In the genomic region with DNA sequence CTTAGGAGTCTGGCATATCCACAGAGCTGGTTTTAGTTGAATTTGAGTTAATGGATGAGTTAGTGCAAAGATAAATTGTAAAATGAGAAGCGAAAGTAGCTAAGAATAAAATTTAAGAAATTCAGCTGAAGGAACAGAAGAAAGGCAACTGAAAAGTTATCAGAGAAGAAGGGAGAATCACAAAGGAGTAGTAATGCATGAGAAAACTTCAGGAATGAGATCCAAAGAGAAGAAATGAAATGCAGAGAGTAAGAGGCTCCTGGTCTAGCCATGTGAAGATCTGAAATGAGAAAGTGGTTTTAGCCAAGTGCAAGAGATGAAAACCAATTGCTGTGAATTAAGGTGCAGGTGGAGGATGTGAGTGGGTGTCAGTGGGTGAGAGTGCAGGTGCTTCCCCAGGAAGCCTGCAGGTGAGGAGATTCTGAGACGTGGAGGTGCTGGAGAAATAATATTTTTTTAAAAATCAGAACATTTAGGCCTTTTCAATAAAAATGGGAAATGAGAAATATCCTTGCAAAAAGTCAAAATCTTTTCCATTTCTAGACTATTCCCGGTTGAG, we compare ENCODE assay signal across 11 cellular contexts. TPM values are rescaled to one million over a fixed set of nuclear protein-coding genes. Genes with fewer than 3 reads are reported as not detected.
DNase-seq lines count a peak whose midpoint lies in the region; ATAC-seq and TF ChIP-seq lines count a peak whose summit lies in the region.
"Had no signal": no experiment of that assay in that cellular context is flagged by ENCODE, and none has a peak within 500 bp of the region (broad histone marks: within the 10 kb centered on the region; RNA-seq: fewer than 3 reads in every experiment).

No MANE protein-coding gene starts in this region.

- H3K27me3 ChIP-seq in cardiac muscle cell (no peaks in the 10 kb centered on the region), neuronal stem cell (ENCODE audit: control insufficient read depth in 3 of 3, insufficient read depth in 3 of 3, low read depth in 1 of 3, low read length in 3 of 3) (no peaks in the 10 kb centered on the region), ascending aorta (no peaks in the 10 kb centered on the region)
- H3K27me3 ChIP-seq: upper lobe of right lung had no signal

- H3K14ac ChIP-seq in neuronal stem cell (ENCODE audit: low read length) = no peak overlapping the region

- H3K18ac ChIP-seq in neuronal stem cell (ENCODE audit: low read length) = no peak overlapping the region

- no peaks in the 10 kb centered on the region for H3K79me1 ChIP-seq in neuronal stem cell (ENCODE audit: low read depth, low read length)

- H3K9me3 ChIP-seq in cardiac muscle cell (ENCODE audit: low read depth) = no peaks in the 10 kb centered on the region
- H3K9me3 ChIP-seq in neuronal stem cell (replicated peaks in 1 of 2; ENCODE audit: control insufficient read depth in 2 of 2, insufficient read depth in 1 of 2, low read depth in 1 of 2, low read length in 2 of 2) = peaks cover 0 to 2% of the 10 kb centered on the region in 2 donors
- H3K9me3 ChIP-seq in ascending aorta = no peaks in the 10 kb centered on the region
- H3K9me3 ChIP-seq: upper lobe of right lung had no signal

- H2BK120ac ChIP-seq in neuronal stem cell (ENCODE audit: low read depth, low read length) = no peak overlapping the region

- H2AFZ ChIP-seq in neuronal stem cell (ENCODE audit: low read length) = no peak overlapping the region

- DNase-seq in cardiac muscle cell (ENCODE audit: low read depth in 1 of 2, low spot score in 1 of 2) (no peak), left cardiac atrium (no peak), neuronal stem cell (ENCODE audit: low spot score) (no peak), ascending aorta (ENCODE audit: low spot score in 2 of 2) (no peak)
- no peak for DNase-seq in T-helper 2 cell treated with Interferon-gamma antibody and Interleukin-4, amounts not matched to agents 5 μg/mL and 100 μg/mL, for 36 hours (ENCODE audit: low spot score)
- DNase-seq: GF-D8, NCI-H510A treated with DMSO at 0.1 percent for 48 hours, upper lobe of right lung had no signal

- no peak overlapping the region for H3K4me2 ChIP-seq in neuronal stem cell (ENCODE audit: insufficient read depth, low read length, poor library complexity, severe bottlenecking)

- peaks cover 1% of the 10 kb centered on the region for H3K27me3 Mint-ChIP-seq in IgD-negative memory B cell
- no peaks in the 10 kb centered on the region for H3K27me3 Mint-ChIP-seq in stimulated activated memory B cell treated with anti-CD40 and anti-IgM and Interleukin-4, amounts not matched to agents 10 μg/mL and 1 μg/mL and 100 μg/mL, for 72 hours
- peaks cover 4% of the 10 kb centered on the region for H3K27me3 Mint-ChIP-seq in T-helper 2 cell treated with Interferon-gamma antibody and Interleukin-4, amounts not matched to agents 5 μg/mL and 100 μg/mL, for 36 hours (ENCODE audit: low read depth)

- intact Hi-C loops in left cardiac atrium (cut with DNase I) = no loop called here
- intact Hi-C loops in ascending aorta (cut with DNase I) = no loop called here

- H3K4me3 Mint-ChIP-seq in IgD-negative memory B cell = peak overlapping the region; percentile 53 to 89 (median 72)
- peak overlapping the region; percentile 47 for H3K4me3 Mint-ChIP-seq in stimulated activated memory B cell treated with anti-CD40 and anti-IgM and Interleukin-4, amounts not matched to agents 10 μg/mL and 1 μg/mL and 100 μg/mL, for 72 hours
- H3K4me3 Mint-ChIP-seq in T-helper 2 cell treated with Interferon-gamma antibody and Interleukin-4, amounts not matched to agents 5 μg/mL and 100 μg/mL, for 36 hours = no peak overlapping the region

- no peak overlapping the region for H3K23ac ChIP-seq in neuronal stem cell (ENCODE audit: low read depth, low read length, poor library complexity)

- H2AK5ac ChIP-seq in neuronal stem cell (ENCODE audit: low read depth, low read length) = no peak overlapping the region

- no peak overlapping the region for H3K4ac ChIP-seq in neuronal stem cell (ENCODE audit: low read length)

- H3K4me1 ChIP-seq in cardiac muscle cell (ENCODE audit: low read depth) = peaks cover 67% of the 10 kb centered on the region
- H3K4me1 ChIP-seq in neuronal stem cell (ENCODE audit: control insufficient read depth in 2 of 2, insufficient read depth in 1 of 2, low read depth in 1 of 2, low read length in 2 of 2) = peaks cover 0 to 3% of the 10 kb centered on the region in 2 donors
- no peaks in the 10 kb centered on the region for H3K4me1 ChIP-seq in ascending aorta
- H3K4me1 ChIP-seq: upper lobe of right lung had no signal

- no peak overlapping the region for H4K91ac ChIP-seq in neuronal stem cell (ENCODE audit: low read depth, low read length, poor library complexity)

- H3K9ac ChIP-seq in neuronal stem cell (ENCODE audit: low read depth, low read length, poor library complexity) = no peak overlapping the region

- H3K4me1 Mint-ChIP-seq in IgD-negative memory B cell = peaks cover 42 to 59% (median 52%) of the 10 kb centered on the region in 3 donors
- peaks cover 70% of the 10 kb centered on the region for H3K4me1 Mint-ChIP-seq in stimulated activated memory B cell treated with anti-CD40 and anti-IgM and Interleukin-4, amounts not matched to agents 10 μg/mL and 1 μg/mL and 100 μg/mL, for 72 hours
- peaks cover 9% of the 10 kb centered on the region for H3K4me1 Mint-ChIP-seq in T-helper 2 cell treated with Interferon-gamma antibody and Interleukin-4, amounts not matched to agents 5 μg/mL and 100 μg/mL, for 36 hours (ENCODE audit: low read depth)

- no peak overlapping the region for H2BK12ac ChIP-seq in neuronal stem cell (ENCODE audit: low read length)

- H2BK15ac ChIP-seq in neuronal stem cell (ENCODE audit: low read length) = no peak overlapping the region

- H2BK5ac ChIP-seq in neuronal stem cell (ENCODE audit: low read length) = no peak overlapping the region

- H3K36me3 Mint-ChIP-seq in IgD-negative memory B cell = peaks cover 2% of the 10 kb centered on the region
- peaks cover 21% of the 10 kb centered on the region for H3K36me3 Mint-ChIP-seq in stimulated activated memory B cell treated with anti-CD40 and anti-IgM and Interleukin-4, amounts not matched to agents 10 μg/mL and 1 μg/mL and 100 μg/mL, for 72 hours
- H3K36me3 Mint-ChIP-seq in T-helper 2 cell treated with Interferon-gamma antibody and Interleukin-4, amounts not matched to agents 5 μg/mL and 100 μg/mL, for 36 hours (ENCODE audit: low read depth) = peaks cover 2% of the 10 kb centered on the region

- ATAC-seq in left cardiac atrium = no peak
- ATAC-seq in GM21717 (IDR thresholded peaks at IDR 0.05; ENCODE audit: unreplicated experiment) = peak; percentile 43
- peak; percentile 75 for ATAC-seq in stimulated activated memory B cell treated with anti-CD40 and anti-IgM and Interleukin-4, amounts not matched to agents 10 μg/mL and 1 μg/mL and 100 μg/mL, for 72 hours
- ATAC-seq: upper lobe of right lung had no signal

- H3K4me3 ChIP-seq in cardiac muscle cell (no peak overlapping the region), neuronal stem cell (ENCODE audit: low read length in 2 of 2) (no peak overlapping the region), ascending aorta (no peak overlapping the region)
- H3K4me3 ChIP-seq: upper lobe of right lung had no signal

- TF ChIP-seq CTCF in cardiac muscle cell (IDR thresholded peaks at IDR 0.05; ENCODE audit: low read depth, low read length) = no peak
- no peak for TF ChIP-seq CTCF in ascending aorta (IDR thresholded peaks at IDR 0.05)

- WGBS in neuronal stem cell (ENCODE audit: extremely low coverage in 2 of 2, insufficient read length in 2 of 2, insufficient replicate concordance in 1 of 2), 2 donors = 100% methylated on average over 1 of the region's 3 CpGs

- no peak overlapping the region for H4K8ac ChIP-seq in neuronal stem cell (ENCODE audit: low read depth, low read length)

- peak overlapping the region; percentile 16 to 91 (median 34) for H3K27ac Mint-ChIP-seq in IgD-negative memory B cell
- peak overlapping the region; percentile 58 for H3K27ac Mint-ChIP-seq in stimulated activated memory B cell treated with anti-CD40 and anti-IgM and Interleukin-4, amounts not matched to agents 10 μg/mL and 1 μg/mL and 100 μg/mL, for 72 hours
- H3K27ac Mint-ChIP-seq in T-helper 2 cell treated with Interferon-gamma antibody and Interleukin-4, amounts not matched to agents 5 μg/mL and 100 μg/mL, for 36 hours = no peak overlapping the region

- H3K36me3 ChIP-seq in cardiac muscle cell (no peaks in the 10 kb centered on the region), neuronal stem cell (replicated peaks in 1 of 2; ENCODE audit: control insufficient read depth in 2 of 2, insufficient read depth in 2 of 2, low read length in 2 of 2) (peaks cover 0 to 5% of the 10 kb centered on the region in 2 donors), ascending aorta (no peaks in the 10 kb centered on the region)
- H3K36me3 ChIP-seq: upper lobe of right lung had no signal

- H3K27ac ChIP-seq in cardiac muscle cell (peak overlapping the region; percentile 82), neuronal stem cell (replicated peaks; ENCODE audit: low read length) (no peak overlapping the region), ascending aorta (no peak overlapping the region)
- H3K27ac ChIP-seq: upper lobe of right lung had no signal

- no peaks in the 10 kb centered on the region for H3K9me3 Mint-ChIP-seq in IgD-negative memory B cell
- peaks cover 4% of the 10 kb centered on the region for H3K9me3 Mint-ChIP-seq in stimulated activated memory B cell treated with anti-CD40 and anti-IgM and Interleukin-4, amounts not matched to agents 10 μg/mL and 1 μg/mL and 100 μg/mL, for 72 hours
- no peaks in the 10 kb centered on the region for H3K9me3 Mint-ChIP-seq in T-helper 2 cell treated with Interferon-gamma antibody and Interleukin-4, amounts not matched to agents 5 μg/mL and 100 μg/mL, for 36 hours

RNA-seq across cellular contexts. Expression of a gene that starts 18.5 kb away (rescaled TPM):
- 9.9 and 13.8 TPM in 2 replicates for total RNA-seq in cardiac muscle cell
- 4.3 and 11.8 TPM in 2 replicates for polyA plus RNA-seq in cardiac muscle cell
- total RNA-seq in left cardiac atrium = 1 to 10 TPM; 6.3 to 7.9 TPM
- 10.5 TPM for polyA plus RNA-seq in IgD-negative memory B cell
- polyA plus RNA-seq in neuronal stem cell (2013, experiment 1 of 2) = 2.8 TPM
- polyA plus RNA-seq in neuronal stem cell (2013, experiment 2 of 2) = 3.2 TPM
- total RNA-seq in ascending aorta = not detected

Comparison
In these comparisons a context has a peak if more than half of its experiments do, and no peak if none do; other contexts are left out.
1. ATAC-seq: peak in GM21717 (single experiment) and stimulated activated memory B cell treated with anti-CD40 and anti-IgM and Interleukin-4, amounts not matched to agents 10 μg/mL and 1 μg/mL and 100 μg/mL, for 72 hours (single experiment); none in left cardiac atrium (0 of 2).